26 cellular contexts compared by ENCODE assay signal in genomic region chr16:84638195-84638806, GRCh38. TPM values are rescaled to one million over a fixed set of nuclear protein-coding genes. Genes with fewer than 3 reads are reported as not detected.
A peak's percentile ranks its signal among the peaks of the same experiment; 100 is the strongest.
DNase-seq lines count a peak whose midpoint lies in the region; ATAC-seq, FAIRE-seq and TF ChIP-seq lines count a peak whose summit lies in the region.
"Had no signal": no experiment of that assay in that cellular context is flagged by ENCODE, and none has a peak within 500 bp of the region (broad histone marks: within the 10 kb centered on the region; RNA-seq: fewer than 3 reads in every experiment).

No MANE protein-coding gene starts in this region.

- TF ChIP-seq POLR2A in HepG2 (IDR thresholded peaks at IDR 0.05; ENCODE audit: insufficient read depth in 1 of 2, low read depth in 2 of 2, low read length in 2 of 2) (no peak), right lobe of liver (IDR thresholded peaks at IDR 0.05) (no peak)

- no peak overlapping the region; a peak in 1 of 6 replicates for H3K4me3 ChIP-seq in HepG2 (replicated peaks in 1 of 3; ENCODE audit: insufficient read depth in 1 of 3, low read depth in 2 of 3, low read length in 3 of 3)
- H3K4me3 ChIP-seq in right lobe of liver: no peak overlapping the region
- H3K4me3 ChIP-seq: GM23248, K562 had no signal

- H3K9me3 ChIP-seq in HepG2 (ENCODE audit: low read length) (no peaks in the 10 kb centered on the region), right lobe of liver (no peaks in the 10 kb centered on the region)

- no peaks in the 10 kb centered on the region for H3K36me3 Mint-ChIP-seq in activated T-helper 17 cell treated with anti-CD3 and anti-CD28 coated beads, Interleukin-2, amount 50 U/mL, for 72 hours (ENCODE audit: low read depth)
- no peaks in the 10 kb centered on the region for H3K36me3 Mint-ChIP-seq in memory B cell
- peaks cover 3 to 9% of the 10 kb centered on the region in 2 donors for H3K36me3 Mint-ChIP-seq in stimulated activated naive B cell treated with anti-CD40 and anti-IgM and Interleukin-4, amounts not matched to agents 10 μg/mL and 1 μg/mL and 100 μg/mL, for 72 hours
- H3K36me3 Mint-ChIP-seq: CD8-positive, alpha-beta memory T cell had no signal

- no peak for TF ChIP-seq RAD21 in HepG2 (CRISPR knock-in tag; IDR thresholded peaks at IDR 0.05)

- POLR2A ChIA-PET in HepG2 (lab: Yijun Ruan, JAX): no interaction called here

- ATAC-seq in HepG2 (peak; percentile 65), right lobe of liver (no peak), memory B cell (ENCODE audit: low read depth) (no peak)
- ATAC-seq in activated T-helper 17 cell treated with anti-CD3 and anti-CD28 coated beads, Interleukin-2, amount 50 U/mL, for 72 hours (replicated peaks): no peak
- no peak for ATAC-seq in stimulated activated naive B cell treated with anti-CD40 and anti-IgM and Interleukin-4, amounts not matched to agents 10 μg/mL and 1 μg/mL and 100 μg/mL, for 72 hours (replicated peaks)
- ATAC-seq: K562 had no signal

- H3K9me3 Mint-ChIP-seq in activated T-helper 17 cell treated with anti-CD3 and anti-CD28 coated beads, Interleukin-2, amount 50 U/mL, for 72 hours: no peaks in the 10 kb centered on the region
- no peaks in the 10 kb centered on the region for H3K9me3 Mint-ChIP-seq in memory B cell
- peaks cover 5% of the 10 kb centered on the region in 2 donors for H3K9me3 Mint-ChIP-seq in stimulated activated naive B cell treated with anti-CD40 and anti-IgM and Interleukin-4, amounts not matched to agents 10 μg/mL and 1 μg/mL and 100 μg/mL, for 72 hours
- H3K9me3 Mint-ChIP-seq: CD8-positive, alpha-beta memory T cell had no signal

- peaks cover 4% of the 10 kb centered on the region for H3K27me3 Mint-ChIP-seq in activated T-helper 17 cell treated with anti-CD3 and anti-CD28 coated beads, Interleukin-2, amount 50 U/mL, for 72 hours
- H3K27me3 Mint-ChIP-seq in memory B cell: no peaks in the 10 kb centered on the region
- no peaks in the 10 kb centered on the region for H3K27me3 Mint-ChIP-seq in stimulated activated naive B cell treated with anti-CD40 and anti-IgM and Interleukin-4, amounts not matched to agents 10 μg/mL and 1 μg/mL and 100 μg/mL, for 72 hours

- no peaks in the 10 kb centered on the region for H3K79me2 ChIP-seq in HepG2 (ENCODE audit: insufficient read depth, low read length)

- no peak overlapping the region for H2AFZ ChIP-seq in HepG2 (ENCODE audit: low read length)
- H2AFZ ChIP-seq: GM23248 had no signal

- peaks cover 7% of the 10 kb centered on the region for H3K4me1 Mint-ChIP-seq in activated T-helper 17 cell treated with anti-CD3 and anti-CD28 coated beads, Interleukin-2, amount 50 U/mL, for 72 hours
- peaks cover 48% of the 10 kb centered on the region for H3K4me1 Mint-ChIP-seq in memory B cell
- peaks cover 47 to 60% of the 10 kb centered on the region in 2 donors for H3K4me1 Mint-ChIP-seq in stimulated activated naive B cell treated with anti-CD40 and anti-IgM and Interleukin-4, amounts not matched to agents 10 μg/mL and 1 μg/mL and 100 μg/mL, for 72 hours

- no peak overlapping the region for H3K4me3 Mint-ChIP-seq in activated T-helper 17 cell treated with anti-CD3 and anti-CD28 coated beads, Interleukin-2, amount 50 U/mL, for 72 hours
- H3K4me3 Mint-ChIP-seq in memory B cell: no peak overlapping the region
- no peak overlapping the region for H3K4me3 Mint-ChIP-seq in stimulated activated naive B cell treated with anti-CD40 and anti-IgM and Interleukin-4, amounts not matched to agents 10 μg/mL and 1 μg/mL and 100 μg/mL, for 72 hours
- H3K4me3 Mint-ChIP-seq: CD8-positive, alpha-beta memory T cell had no signal

- WGBS in HepG2 (ENCODE audit: low lambda C conversion rate): 43% methylated on average over 6 of the region's 9 CpGs
- WGBS in right lobe of liver (ENCODE audit: insufficient coverage, low coverage, low lambda C conversion rate, missing lambda C conversion rate): 100% methylated on average over 1 of the region's 9 CpGs

- intact Hi-C loops in HepG2 (cut with micrococcal nuclease; ENCODE audit: unreplicated experiment): no loop called here
- intact Hi-C loops in right lobe of liver (cut with DNase I): no loop called here

- in situ Hi-C loops in HepG2 (cut with HindIII; ENCODE audit: extremely low pct_ligation_motif_present, low pct_unique_long_range_greater_than_20kb): no loop called here

- H3K4me2 ChIP-seq in HepG2 (ENCODE audit: low read depth, low read length): peak overlapping the region; percentile 37; the same call in 1 of the 2 replicates

- DNase-seq in HepG2 (ENCODE audit: low spot score): no peak
- no peak for DNase-seq in right lobe of liver
- no peak for DNase-seq in memory B cell (ENCODE audit: low spot score in 2 of 2)
- DNase-seq in stimulated activated naive B cell treated with anti-CD40 and anti-IgM and Interleukin-4, amounts not matched to agents 10 μg/mL and 1 μg/mL and 100 μg/mL, for 72 hours: no peak
- DNase-seq in NCI-H1436 treated with DMSO at 0.1 percent for 48 hours (lab: John Stamatoyannopoulos, UW): no peak
- no peak for DNase-seq in NCI-H446 treated with DMSO at 0.1 percent for 48 hours (lab: John Stamatoyannopoulos, UW)
- no peak for DNase-seq in activated naive CD4-positive, alpha-beta T cell treated with Interleukin-2 at 50 U/mL for 16 hours
- DNase-seq: CD8-positive, alpha-beta memory T cell; DND-41; GM23248; H7; Kasumi-1; NCI-H1105; NCI-H146; NCI-H1930; NCI-H2107; NCI-H446; NCI-H526; NCI-H82; RPMI8226; SHP77 had no signal

- BruUV-seq in HepG2 (replicated peaks; lab: Mats Ljungman, UMichigan): no TSS peak

- H3K36me3 ChIP-seq in HepG2 (replicated peaks in 1 of 2; ENCODE audit: control insufficient read depth in 1 of 2, insufficient read depth in 2 of 2, low read length in 2 of 2) (no peaks in the 10 kb centered on the region), right lobe of liver (no peaks in the 10 kb centered on the region)

- TF ChIP-seq EP300 in HepG2 (IDR thresholded peaks at IDR 0.05; ENCODE audit: low read depth in 2 of 2, low read length in 2 of 2): no peak
- TF ChIP-seq EP300 in HepG2 (CRISPR knock-in tag; IDR thresholded peaks at IDR 0.05; ENCODE audit: borderline replicate concordance): no peak

- no peaks in the 10 kb centered on the region for H4K20me1 ChIP-seq in HepG2 (ENCODE audit: insufficient read depth, low read length)

- peak overlapping the region; percentile 17; the same call in 1 of the 2 replicates for H3K9ac ChIP-seq in HepG2 (ENCODE audit: insufficient read depth, low read depth, low read length)
- H3K9ac ChIP-seq: GM23248 had no signal

- TF ChIP-seq CTCF in HepG2 (CRISPR knock-in tag; IDR thresholded peaks at IDR 0.05): no peak
- TF ChIP-seq CTCF in right lobe of liver (IDR thresholded peaks at IDR 0.05): no peak

- 0 out of 5 replicates have a peak, but pooled peaks cover 0 to 14% of the 10 kb centered on the region in 2 experiments for H3K27me3 ChIP-seq in HepG2 (ENCODE audit: control insufficient read depth in 1 of 2, insufficient read depth in 2 of 2, low read length in 2 of 2)
- H3K27me3 ChIP-seq in right lobe of liver: no peaks in the 10 kb centered on the region

- H3K27ac Mint-ChIP-seq in activated T-helper 17 cell treated with anti-CD3 and anti-CD28 coated beads, Interleukin-2, amount 50 U/mL, for 72 hours: peak overlapping the region; percentile 71
- H3K27ac Mint-ChIP-seq in memory B cell: peak overlapping the region; percentile 82
- H3K27ac Mint-ChIP-seq in stimulated activated naive B cell treated with anti-CD40 and anti-IgM and Interleukin-4, amounts not matched to agents 10 μg/mL and 1 μg/mL and 100 μg/mL, for 72 hours: peak overlapping the region; percentile 56

- H3K27ac ChIP-seq in HepG2 (ENCODE audit: extremely low read length, insufficient read depth, low read length): no peak overlapping the region
- H3K27ac ChIP-seq in right lobe of liver: no peak overlapping the region
- H3K27ac ChIP-seq: C4-2B, GM23248 had no signal

- H3K4me1 ChIP-seq in HepG2 (ENCODE audit: insufficient read depth, low read length) (peaks cover 54% of the 10 kb centered on the region), right lobe of liver (peaks cover 0 to 17% (median 5%) of the 10 kb centered on the region in 4 donors)

- CTCF ChIA-PET in HepG2 (lab: Yijun Ruan, JAX; ENCODE audit: low intra/inter-chr PET ratio, low total read pairs): no interaction called here

- FAIRE-seq in HepG2 (lab: Jason Lieb, UNC): no peak
- FAIRE-seq: A204.1, GM18507, K562 had no signal

RNA-seq across cellular contexts. Expression of gene KLHL36, which starts 10.0 kb away (rescaled TPM):
- total RNA-seq in HepG2 (2016; rRNA removed; fragmentation: Illumina TruSeq; extraction: Trizol) (23.6 and 24.3 TPM in 2 replicates), right lobe of liver (10 to 100 TPM; 20.1 to 31.3 (median 21.9) TPM)
- total RNA-seq in HepG2 (2016; cell fraction: cytosol; rRNA removed; fragmentation: Illumina TruSeq; extraction: Trizol; ENCODE audit: low read depth): 5.2 and 5.7 TPM in 2 replicates
- total RNA-seq in HepG2 (2016; cell fraction: insoluble cytoplasmic fraction; rRNA removed; fragmentation: Illumina TruSeq; extraction: Trizol): 19.7 and 25.5 TPM in 2 replicates
- 13.6 and 13.8 TPM in 2 replicates for total RNA-seq in HepG2 (2016; cell fraction: membrane; rRNA removed; fragmentation: Illumina TruSeq; extraction: Trizol)
- total RNA-seq in HepG2 (2016; cell fraction: nucleus; rRNA removed; fragmentation: Illumina TruSeq; extraction: Trizol): 19.3 and 23.7 TPM in 2 replicates
- 26.0 and 34.9 TPM in 2 replicates for polyA plus RNA-seq in HepG2 (2011; rRNA removed)
- 19.5 and 24.5 TPM in 2 replicates for polyA plus RNA-seq in HepG2 (2011; cell fraction: cytosol; rRNA removed)
- 101 and 113 TPM in 2 replicates for polyA plus RNA-seq in HepG2 (2011; cell fraction: nucleus; rRNA removed)
- 13.5 and 16.7 TPM in 2 replicates for polyA plus RNA-seq in HepG2 (2012)
- polyA plus RNA-seq in HepG2 (2016; cell fraction: cytosol; fragmentation: Illumina TruSeq; extraction: Trizol; ENCODE audit: low read depth): 3.3 and 4.5 TPM in 2 replicates
- polyA plus RNA-seq in HepG2 (2016; cell fraction: insoluble cytoplasmic fraction; fragmentation: Illumina TruSeq; extraction: Trizol; ENCODE audit: low read depth): 12.0 and 13.5 TPM in 2 replicates
- 5.3 and 6.0 TPM in 2 replicates for polyA plus RNA-seq in HepG2 (2016; cell fraction: membrane; fragmentation: Illumina TruSeq; extraction: Trizol; ENCODE audit: low read depth)
- 30.5 and 31.5 TPM in 2 replicates for polyA plus RNA-seq in HepG2 (2016; cell fraction: nucleus; fragmentation: Illumina TruSeq; extraction: Trizol; ENCODE audit: insufficient read depth, low read depth)
- 18.8 and 92.4 TPM in 2 replicates for polyA minus RNA-seq in HepG2 (2011; rRNA and poly(A)+ RNA removed; ENCODE audit: low replicate concordance)
- polyA minus RNA-seq in HepG2 (2011; cell fraction: cytosol; rRNA and poly(A)+ RNA removed): 32.9 and 39.6 TPM in 2 replicates
- 40.4 and 48.1 TPM in 2 replicates for polyA minus RNA-seq in HepG2 (2011; cell fraction: nucleus; rRNA and poly(A)+ RNA removed)
- 10 to 100 TPM; 52.3 to 65.5 TPM for total RNA-seq in activated T-helper 17 cell treated with anti-CD3 and anti-CD28 coated beads, Interleukin-2, amount 50 U/mL, for 72 hours

RNA-seq across cellular contexts. Expression of gene COTL1, which starts 20.4 kb away (rescaled TPM):
- 8.6 and 8.7 TPM in 2 replicates for total RNA-seq in HepG2 (2016; rRNA removed; fragmentation: Illumina TruSeq; extraction: Trizol)
- 5.8 and 8.7 TPM in 2 replicates for total RNA-seq in HepG2 (2016; cell fraction: cytosol; rRNA removed; fragmentation: Illumina TruSeq; extraction: Trizol; ENCODE audit: low read depth)
- 7.3 and 9.2 TPM in 2 replicates for total RNA-seq in HepG2 (2016; cell fraction: insoluble cytoplasmic fraction; rRNA removed; fragmentation: Illumina TruSeq; extraction: Trizol)
- total RNA-seq in HepG2 (2016; cell fraction: membrane; rRNA removed; fragmentation: Illumina TruSeq; extraction: Trizol): 14.0 and 18.2 TPM in 2 replicates
- total RNA-seq in HepG2 (2016; cell fraction: nucleus; rRNA removed; fragmentation: Illumina TruSeq; extraction: Trizol): 3.7 and 4.3 TPM in 2 replicates
- polyA plus RNA-seq in HepG2 (2011; rRNA removed): 9.7 and 16.9 TPM in 2 replicates
- 8.5 and 16.0 TPM in 2 replicates for polyA plus RNA-seq in HepG2 (2011; cell fraction: cytosol; rRNA removed)
- 5.1 and 7.3 TPM in 2 replicates for polyA plus RNA-seq in HepG2 (2011; cell fraction: nucleus; rRNA removed)
- polyA plus RNA-seq in HepG2 (2012): 8.5 and 17.2 TPM in 2 replicates
- 15.3 and 18.5 TPM in 2 replicates for polyA plus RNA-seq in HepG2 (2016; cell fraction: cytosol; fragmentation: Illumina TruSeq; extraction: Trizol; ENCODE audit: low read depth)
- polyA plus RNA-seq in HepG2 (2016; cell fraction: insoluble cytoplasmic fraction; fragmentation: Illumina TruSeq; extraction: Trizol; ENCODE audit: low read depth): 17.5 and 21.2 TPM in 2 replicates
- 23.1 and 28.6 TPM in 2 replicates for polyA plus RNA-seq in HepG2 (2016; cell fraction: membrane; fragmentation: Illumina TruSeq; extraction: Trizol; ENCODE audit: low read depth)
- 10.8 and 11.4 TPM in 2 replicates for polyA plus RNA-seq in HepG2 (2016; cell fraction: nucleus; fragmentation: Illumina TruSeq; extraction: Trizol; ENCODE audit: insufficient read depth, low read depth)
- 13.8 and 51.4 TPM in 2 replicates for polyA minus RNA-seq in HepG2 (2011; rRNA and poly(A)+ RNA removed; ENCODE audit: low replicate concordance)
- 3.7 and 9.1 TPM in 2 replicates for polyA minus RNA-seq in HepG2 (2011; cell fraction: cytosol; rRNA and poly(A)+ RNA removed)
- 3.7 and 4.8 TPM in 2 replicates for polyA minus RNA-seq in HepG2 (2011; cell fraction: nucleus; rRNA and poly(A)+ RNA removed)
- total RNA-seq in right lobe of liver: 10 to 100 TPM; 12.4 to 51.0 (median 18.6) TPM
- 100 to 1,000 TPM; 250 to 505 TPM for total RNA-seq in activated T-helper 17 cell treated with anti-CD3 and anti-CD28 coated beads, Interleukin-2, amount 50 U/mL, for 72 hours

Comparison
In these comparisons a context has a peak if more than half of its experiments do, and no peak if none do; other contexts are left out.
1. RNA of gene COTL1, which starts 20.4 kb away (total RNA-seq): 250 to 505 TPM in activated T-helper 17 cell treated with anti-CD3 and anti-CD28 coated beads, Interleukin-2, amount 50 U/mL, for 72 hours; 12.4 to 51.0 TPM in right lobe of liver and 3.7 to 18.2 TPM in HepG2; every median in the first group is over 4 times any median in the second.
2. Peak in every context shown above with its lines, with median percentiles within 50 percentile points of each other: H3K27ac Mint-ChIP-seq.